In the genomic region with DNA sequence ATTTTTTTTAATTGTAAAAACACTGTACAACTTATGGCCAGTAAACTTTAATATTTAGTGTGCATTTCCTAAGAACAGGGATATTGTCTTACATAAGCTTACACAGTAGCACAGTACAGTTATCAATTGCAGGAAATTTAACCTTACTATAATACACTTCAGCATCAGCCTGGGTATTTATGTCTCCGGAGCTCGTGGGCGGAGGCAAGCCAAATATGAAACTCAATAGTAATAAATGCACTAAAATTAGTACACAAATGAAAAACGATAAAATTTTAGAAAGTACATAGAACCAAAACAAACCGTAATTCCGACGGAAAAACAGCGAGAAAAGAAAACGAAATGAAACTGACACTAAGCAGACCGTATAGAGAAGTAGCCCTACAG, we compare ENCODE assay signal across 9 cellular contexts.
DNase-seq lines count a peak whose midpoint lies in the region; ATAC-seq and TF ChIP-seq lines count a peak whose summit lies in the region.
"Had no signal": no experiment of that assay in that cellular context is flagged by ENCODE, and none has a peak within 500 bp of the region (broad histone marks: within the 10 kb centered on the region; RNA-seq: fewer than 3 reads in every experiment).

No MANE protein-coding gene starts in this region.

- H3F3A ChIP-seq in OCI-LY1 (ENCODE audit: insufficient read depth, low read length) = no peaks in the 10 kb centered on the region

- peak overlapping the region; percentile 25; the same call in 1 of the 2 replicates for H3K4me2 ChIP-seq in OCI-LY1 (ENCODE audit: low read length)

- no peaks in the 10 kb centered on the region for H3K79me2 ChIP-seq in OCI-LY1 (ENCODE audit: insufficient read depth, low read length)

- no peaks in the 10 kb centered on the region; the same call in 1 of the 2 replicates for H3K27me3 ChIP-seq in OCI-LY1 (ENCODE audit: insufficient read depth, low read length)

- peaks cover 21 to 31% of the 10 kb centered on the region in 2 donors for H3K4me1 Mint-ChIP-seq in effector memory CD8-positive, alpha-beta T cell (ENCODE audit: low read depth in 2 of 2)

- no peak overlapping the region for H2AFZ ChIP-seq in OCI-LY1 (ENCODE audit: low read length)

- peak overlapping the region; percentile 100 for H3K27ac Mint-ChIP-seq in effector memory CD8-positive, alpha-beta T cell

- no peaks in the 10 kb centered on the region for H3K27me3 Mint-ChIP-seq in effector memory CD8-positive, alpha-beta T cell

- H3K4me3 ChIP-seq in OCI-LY1 (ENCODE audit: low read depth, low read length, poor library complexity, severe bottlenecking) = no peak overlapping the region

- no peaks in the 10 kb centered on the region for H4K20me1 ChIP-seq in OCI-LY1 (ENCODE audit: insufficient read depth, low read length)

- H3K9me3 Mint-ChIP-seq in effector memory CD8-positive, alpha-beta T cell = no peaks in the 10 kb centered on the region

- no peak for TF ChIP-seq CTCF in OCI-LY1 (IDR thresholded peaks at IDR 0.05; ENCODE audit: low read length)

- no peaks in the 10 kb centered on the region for H3K9me2 ChIP-seq in OCI-LY1 (ENCODE audit: low read depth, low read length)

- peak; percentile 9 to 19 for DNase-seq in activated CD4-positive, alpha-beta T cell treated with anti-CD3 and anti-CD28 coated beads for 4 hours
- DNase-seq in activated CD4-positive, alpha-beta T cell treated with anti-CD3 and anti-CD28 coated beads, Interleukin-2, amount 50 U/mL, for 1 hour = no peak
- no peak for DNase-seq in effector memory CD8-positive, alpha-beta T cell
- peak; percentile 52 for DNase-seq in stimulated activated naive CD4-positive, alpha-beta T cell treated with Interleukin-2 at 50 U/mL for 16 hours (lab: John Stamatoyannopoulos, UW)
- no peak for DNase-seq in H4 (ENCODE audit: low spot score)
- no peak for DNase-seq in hypothalamus (lab: John Stamatoyannopoulos, UW)

- peak overlapping the region; percentile 95 for H3K4me3 Mint-ChIP-seq in effector memory CD8-positive, alpha-beta T cell

- H3K9me3 ChIP-seq in OCI-LY1 (ENCODE audit: low read length) = no peaks in the 10 kb centered on the region

- no peaks in the 10 kb centered on the region for H3K36me3 ChIP-seq in OCI-LY1 (ENCODE audit: insufficient read depth, low read length)

- peaks cover 51% of the 10 kb centered on the region for H3K36me3 Mint-ChIP-seq in effector memory CD8-positive, alpha-beta T cell (ENCODE audit: insufficient read depth)

- H3K9ac ChIP-seq in OCI-LY1 (ENCODE audit: low read length) = no peak overlapping the region

- no peak overlapping the region for H3K27ac ChIP-seq in OCI-LY1 (ENCODE audit: low read depth, low read length, poor library complexity, severe bottlenecking)
- H3K27ac ChIP-seq: VCaP had no signal

- H3K4me1 ChIP-seq in OCI-LY1 (ENCODE audit: insufficient read depth, low read length, severe bottlenecking) = peaks cover 32% of the 10 kb centered on the region

- no peak for ATAC-seq in effector memory CD8-positive, alpha-beta T cell (replicated peaks)
- ATAC-seq in HG03097 (IDR thresholded peaks at IDR 0.05; ENCODE audit: low FRiP score, unreplicated experiment) = no peak

Comparison
In these comparisons a context has a peak if more than half of its experiments do, and no peak if none do; other contexts are left out.
1. DNase-seq: peak in activated CD4-positive, alpha-beta T cell treated with anti-CD3 and anti-CD28 coated beads for 4 hours (2 of 2) and stimulated activated naive CD4-positive, alpha-beta T cell treated with Interleukin-2 at 50 U/mL for 16 hours (single experiment); none in activated CD4-positive, alpha-beta T cell treated with anti-CD3 and anti-CD28 coated beads, Interleukin-2, amount 50 U/mL, for 1 hour (single experiment), effector memory CD8-positive, alpha-beta T cell (0 of 3), H4 (single experiment) and hypothalamus (0 of 51).